In genomic region chr4:67727124-67727850, GRCh38 we compare ENCODE assay signal across 13 cellular contexts. TPM values are rescaled to one million over a fixed set of nuclear protein-coding genes. Genes with fewer than 3 reads are reported as not detected.
DNase-seq lines count a peak whose midpoint lies in the region; ATAC-seq, FAIRE-seq and TF ChIP-seq lines count a peak whose summit lies in the region.
"Had no signal": no experiment of that assay in that cellular context is flagged by ENCODE, and none has a peak within 500 bp of the region (broad histone marks: within the 10 kb centered on the region; RNA-seq: fewer than 3 reads in every experiment).

No MANE protein-coding gene starts in this region.

- H3K9me3 Mint-ChIP-seq in astrocyte (ENCODE audit: unreplicated experiment): peaks cover 7% of the 10 kb centered on the region

- DNase-seq in CD1c-positive myeloid dendritic cell (ENCODE audit: extremely low spot score): peak; percentile 9
- DNase-seq in HK-2 (ENCODE audit: unreplicated experiment): peak; percentile 89
- peak; percentile 90 for DNase-seq in astrocyte (ENCODE audit: low read depth)
- DNase-seq in kidney glomerular epithelial cell (lab: John Stamatoyannopoulos, UW): peak; percentile 70
- no peak for DNase-seq in aorta
- no peak for DNase-seq in GM19239 (ENCODE audit: insufficient read length, low spot score)
- DNase-seq: CD4-positive, CD25-positive, alpha-beta regulatory T cell; foreskin melanocyte; NCI-H187 treated with DMSO at 0.1 percent for 48 hours had no signal

- no peaks in the 10 kb centered on the region for H3K27me3 Mint-ChIP-seq in astrocyte (ENCODE audit: low read depth, unreplicated experiment)
- H3K27me3 Mint-ChIP-seq: CD4-positive, CD25-positive, alpha-beta regulatory T cell had no signal

- FAIRE-seq in astrocyte (lab: Jason Lieb, UNC) (peak; percentile 5), GM19239 (lab: Jason Lieb, UNC) (no peak)

- H3K36me3 Mint-ChIP-seq in astrocyte (ENCODE audit: low read depth, unreplicated experiment): peaks cover 16% of the 10 kb centered on the region

- 55 to 64% methylated on average over 4 of the region's 4 CpGs for WGBS in aorta, 2 donors

- peaks cover 19% of the 10 kb centered on the region for H3K4me1 ChIP-seq in astrocyte (ENCODE audit: insufficient read depth, low read length)
- no peaks in the 10 kb centered on the region for H3K4me1 ChIP-seq in aorta (ENCODE audit: control insufficient read depth in 1 of 2, insufficient read depth in 2 of 2, low read length in 2 of 2)

- no peak for ATAC-seq in aorta (ENCODE audit: low FRiP score)
- ATAC-seq in GM21515 (IDR thresholded peaks at IDR 0.05; ENCODE audit: unreplicated experiment): no peak
- ATAC-seq in HG02642 (IDR thresholded peaks at IDR 0.05; ENCODE audit: poor library complexity, unreplicated experiment): no peak
- ATAC-seq: left lobe of liver had no signal

- intact Hi-C loops in aorta (cut with DNase I): no loop called here

- no peaks in the 10 kb centered on the region for H3K27me3 ChIP-seq in astrocyte (ENCODE audit: insufficient read depth, low read length)
- H3K27me3 ChIP-seq in aorta (ENCODE audit: control insufficient read depth in 1 of 2, insufficient read depth in 2 of 2, low read length in 1 of 2): peaks cover 0 to 1% of the 10 kb centered on the region in 2 donors

- H3K4me2 ChIP-seq in astrocyte (ENCODE audit: low read length): peak overlapping the region; percentile 65

- no peak overlapping the region for H2AFZ ChIP-seq in astrocyte (ENCODE audit: low read depth, low read length)

- H3K27ac ChIP-seq in astrocyte (ENCODE audit: low read depth, low read length) (peak overlapping the region; percentile 73), aorta (ENCODE audit: low read depth in 1 of 2, low read length in 2 of 2) (no peak overlapping the region)

- H3K4me3 ChIP-seq in astrocyte (ENCODE audit: insufficient read depth, low read depth, low read length): peak overlapping the region; percentile 15
- no peak overlapping the region for H3K4me3 ChIP-seq in aorta (ENCODE audit: low read length in 2 of 2)

- no peaks in the 10 kb centered on the region for H3K9me3 ChIP-seq in astrocyte (ENCODE audit: insufficient read depth, low read depth, low read length)
- peaks cover 4% of the 10 kb centered on the region for H3K9me3 ChIP-seq in aorta (ENCODE audit: control insufficient read depth, low read length)

- H3K79me2 ChIP-seq in astrocyte (ENCODE audit: insufficient read depth, low read length): no peaks in the 10 kb centered on the region

- no peaks in the 10 kb centered on the region for H4K20me1 ChIP-seq in astrocyte (ENCODE audit: insufficient read depth, low read length)

- peaks cover 27% of the 10 kb centered on the region for H3K4me1 Mint-ChIP-seq in astrocyte (ENCODE audit: low read depth, unreplicated experiment)
- H3K4me1 Mint-ChIP-seq: neural crest cell had no signal

- peak overlapping the region; percentile 43 for H3K9ac ChIP-seq in astrocyte (ENCODE audit: low read length)

- peak overlapping the region; percentile 98 for H3K27ac Mint-ChIP-seq in astrocyte (ENCODE audit: unreplicated experiment)
- H3K27ac Mint-ChIP-seq: CD4-positive, CD25-positive, alpha-beta regulatory T cell had no signal

- peak overlapping the region; percentile 58 for H3K4me3 Mint-ChIP-seq in astrocyte (ENCODE audit: unreplicated experiment)
- H3K4me3 Mint-ChIP-seq: CD4-positive, CD25-positive, alpha-beta regulatory T cell; neural crest cell had no signal

- no peak for TF ChIP-seq CTCF in astrocyte (IDR thresholded peaks at IDR 0.05; ENCODE audit: insufficient read depth, low read depth, low read length)

- H3K36me3 ChIP-seq in astrocyte (ENCODE audit: insufficient read depth, low read length) (no peaks in the 10 kb centered on the region), aorta (ENCODE audit: control insufficient read depth in 1 of 2, insufficient read depth in 2 of 2, low read length in 1 of 2) (no peaks in the 10 kb centered on the region)

RNA-seq across cellular contexts. Expression of gene UBA6, which starts 26.3 kb away (rescaled TPM):
- total RNA-seq in astrocyte: 141 and 142 TPM in 2 replicates
- 10 to 100 TPM; 43.4 to 63.2 TPM for total RNA-seq in aorta
- polyA plus RNA-seq in aorta: 10 to 100 TPM in 1 of 2 donors, 1 to 10 TPM in 1; 9.4 to 11.2 TPM

RNA-seq across cellular contexts. Expression of gene GNRHR, which starts 26.9 kb away (rescaled TPM):
- not detected in 2 replicates for total RNA-seq in astrocyte
- not detected for total RNA-seq in aorta
- not detected for polyA plus RNA-seq in aorta
- total RNA-seq: CD4-positive, CD25-positive, alpha-beta regulatory T cell; left lobe of liver; neural crest cell had no signal

Comparison
In these comparisons a context has a peak if more than half of its experiments do, and no peak if none do; other contexts are left out.
1. DNase-seq: peak in CD1c-positive myeloid dendritic cell (single experiment), HK-2 (single experiment), astrocyte (single experiment) and kidney glomerular epithelial cell (single experiment); none in aorta (0 of 2) and GM19239 (single experiment).